ENCODE assay signal across 19 cellular contexts in genomic region chr2:172397136-172397825, GRCh38. TPM values are rescaled to one million over a fixed set of nuclear protein-coding genes. Genes with fewer than 3 reads are reported as not detected.
A peak's percentile ranks its signal among the peaks of the same experiment; 100 is the strongest.
DNase-seq lines count a peak whose midpoint lies in the region; ATAC-seq and TF ChIP-seq lines count a peak whose summit lies in the region.
"Had no signal": no experiment of that assay in that cellular context is flagged by ENCODE, and none has a peak within 500 bp of the region (broad histone marks: within the 10 kb centered on the region; RNA-seq: fewer than 3 reads in every experiment).

No MANE protein-coding gene starts in this region.

- H2BK120ac ChIP-seq in trophoblast cell (ENCODE audit: insufficient read depth, low read length, poor library complexity), result no peak overlapping the region

- 40% methylated on average over 1 of the region's 6 CpGs for WGBS in gastroesophageal sphincter (ENCODE audit: low coverage in 1 of 2), 2 donors
- no CpG with 5 or more reads among the region's 6 CpGs for WGBS in trophoblast cell (ENCODE audit: extremely low coverage, insufficient coverage, insufficient read length)

- peak overlapping the region in 4 of 11 experiments; percentile 54 to 73 (median 64); a peak in 6 of 22 replicates for H3K27ac ChIP-seq in BLaER1 treated with 17β-estradiol and CSF1 and Interleukin-3, amounts not matched to agents 10 nM and 100 nM
- no peak overlapping the region for H3K27ac ChIP-seq in gastroesophageal sphincter
- no peak overlapping the region for H3K27ac ChIP-seq in trophoblast cell (ENCODE audit: low read depth, low read length)
- H3K27ac ChIP-seq: right lobe of liver had no signal

- ATAC-seq in omental fat pad (ENCODE audit: low FRiP score) (peak; percentile 53), gastroesophageal sphincter (no peak), GM21360 (IDR thresholded peaks at IDR 0.05; ENCODE audit: unreplicated experiment) (no peak), HG02884 (IDR thresholded peaks at IDR 0.05; ENCODE audit: unreplicated experiment) (no peak)
- ATAC-seq: left lobe of liver, right lobe of liver had no signal

- no peaks in the 10 kb centered on the region for H3K36me3 ChIP-seq in BLaER1 treated with 17β-estradiol and CSF1 and Interleukin-3, amounts not matched to agents 10 nM and 100 nM
- H3K36me3 ChIP-seq in gastroesophageal sphincter (no peaks in the 10 kb centered on the region), trophoblast cell (ENCODE audit: control insufficient read depth in 1 of 2, insufficient read depth in 2 of 2, low read length in 2 of 2) (no peaks in the 10 kb centered on the region)
- H3K36me3 ChIP-seq: right lobe of liver had no signal

- H3K79me2 ChIP-seq in trophoblast cell (ENCODE audit: control insufficient read depth, insufficient read depth, low read length, poor library complexity), result no peaks in the 10 kb centered on the region

- no peak overlapping the region for H3K4ac ChIP-seq in trophoblast cell (ENCODE audit: low read depth, low read length)

- no peak overlapping the region for H2BK5ac ChIP-seq in trophoblast cell (ENCODE audit: low read depth, low read length, poor library complexity)

- H3K79me1 ChIP-seq in trophoblast cell (ENCODE audit: low read length), result no peaks in the 10 kb centered on the region

- H3K27me3 ChIP-seq in BLaER1 treated with 17β-estradiol and CSF1 and Interleukin-3, amounts not matched to agents 10 nM and 100 nM, result no peaks in the 10 kb centered on the region
- H3K27me3 ChIP-seq in gastroesophageal sphincter (no peaks in the 10 kb centered on the region), trophoblast cell (ENCODE audit: insufficient read depth, low read length) (no peaks in the 10 kb centered on the region)
- H3K27me3 ChIP-seq: right lobe of liver had no signal

- no peak overlapping the region for H3K4me3 ChIP-seq in BLaER1 treated with 17β-estradiol and CSF1 and Interleukin-3, amounts not matched to agents 10 nM and 100 nM
- H3K4me3 ChIP-seq in fibroblast of mammary gland (ENCODE audit: control insufficient read depth, low read depth, low read length) (no peak overlapping the region), gastroesophageal sphincter (no peak overlapping the region), trophoblast cell (ENCODE audit: low read depth, low read length) (no peak overlapping the region)
- H3K4me3 ChIP-seq: coronary artery, right lobe of liver had no signal

- H3K23ac ChIP-seq in trophoblast cell (ENCODE audit: low read length), result no peak overlapping the region

- no peak for TF ChIP-seq EP300 in gastroesophageal sphincter (IDR thresholded peaks at IDR 0.05)

- no peak overlapping the region for H2AK5ac ChIP-seq in trophoblast cell (ENCODE audit: low read length)

- H3K4me1 ChIP-seq in BLaER1 treated with 17β-estradiol and CSF1 and Interleukin-3, amounts not matched to agents 10 nM and 100 nM, result peaks cover 43 to 60% (median 56%) of the 10 kb centered on the region in 10 experiments
- H3K4me1 ChIP-seq in gastroesophageal sphincter (peaks cover 0 to 30% (median 4%) of the 10 kb centered on the region in 3 donors), trophoblast cell (ENCODE audit: control insufficient read depth in 1 of 2, insufficient read depth in 2 of 2, low read length in 2 of 2) (peaks cover 0 to 4% of the 10 kb centered on the region in 2 experiments)
- H3K4me1 ChIP-seq: right lobe of liver had no signal

- H3K14ac ChIP-seq in trophoblast cell (ENCODE audit: low read length), result no peak overlapping the region

- no peak overlapping the region for H3K18ac ChIP-seq in trophoblast cell (ENCODE audit: low read length)

- no peak overlapping the region for H4K8ac ChIP-seq in trophoblast cell (ENCODE audit: low read depth, low read length)

- peaks cover 0 to 13% (median 0%) of the 10 kb centered on the region in 11 experiments; a peak in 4 of 22 replicates for H3K9me3 ChIP-seq in BLaER1 treated with 17β-estradiol and CSF1 and Interleukin-3, amounts not matched to agents 10 nM and 100 nM (replicated peaks in 1 of 11)
- H3K9me3 ChIP-seq in gastroesophageal sphincter (no peaks in the 10 kb centered on the region), trophoblast cell (ENCODE audit: insufficient read depth, low read depth, low read length) (no peaks in the 10 kb centered on the region)
- H3K9me3 ChIP-seq: right lobe of liver had no signal

- H3K4me2 ChIP-seq in BLaER1 treated with 17β-estradiol and CSF1 and Interleukin-3, amounts not matched to agents 10 nM and 100 nM, result peak overlapping the region in 9 of 11 experiments; percentile 65 to 85 (median 78); a peak in 18 of 22 replicates
- no peak overlapping the region for H3K4me2 ChIP-seq in trophoblast cell (ENCODE audit: low read length)

- H4K20me1 ChIP-seq in BLaER1 treated with 17β-estradiol and CSF1 and Interleukin-3, amounts not matched to agents 10 nM and 100 nM, result no peaks in the 10 kb centered on the region

- peak; percentile 71 for DNase-seq in NCI-H2171 (lab: John Stamatoyannopoulos, UW)
- DNase-seq in fibroblast of mammary gland (ENCODE audit: low read depth), result peak; percentile 2
- no peak for DNase-seq in omental fat pad (ENCODE audit: low spot score)
- DNase-seq in trophoblast cell, result no peak
- DNase-seq: activated CD4-positive, alpha-beta memory T cell treated with anti-CD3 and anti-CD28 coated beads, Interleukin-2, amount 10 ng/mL, durations not matched to agents 7 days and 5 days; activated naive CD4-positive, alpha-beta T cell treated with anti-CD3 and anti-CD28 coated beads for 36 hours; activated T-cell treated with anti-CD3 and anti-CD28 coated beads, Interleukin-2, amount 50 U/mL, for 24 hours; GOT3; MV-4-11; NCI-H1930; NCI-H510A treated with DMSO at 0.1 percent for 48 hours; right lobe of liver; stimulated activated CD4-positive, alpha-beta T cell treated with anti-CD3 and anti-CD28 coated beads, Interleukin-1b, Interleukin-23, amount 100 ng/mL, for 48 hours had no signal

- no peak overlapping the region for H3K9ac ChIP-seq in BLaER1 treated with 17β-estradiol and CSF1 and Interleukin-3, amounts not matched to agents 10 nM and 100 nM
- no peak overlapping the region for H3K9ac ChIP-seq in trophoblast cell (ENCODE audit: low read length)

- no peak overlapping the region for H2BK12ac ChIP-seq in trophoblast cell (ENCODE audit: low read length)

- H2AFZ ChIP-seq in trophoblast cell (ENCODE audit: insufficient read depth, low read length, poor library complexity), result no peak overlapping the region

- TF ChIP-seq CTCF in fibroblast of mammary gland (conservative IDR thresholded peaks at IDR 0.05; ENCODE audit: control insufficient read depth, insufficient read depth, low read depth, low read length) (no peak), omental fat pad (IDR thresholded peaks at IDR 0.05) (no peak), gastroesophageal sphincter (IDR thresholded peaks at IDR 0.05) (no peak)

- no peak overlapping the region for H4K91ac ChIP-seq in trophoblast cell (ENCODE audit: low read depth, low read length)

- no peak overlapping the region for H4K12ac ChIP-seq in trophoblast cell (ENCODE audit: low read depth, low read length)

- no peak for TF ChIP-seq POLR2A in gastroesophageal sphincter (IDR thresholded peaks at IDR 0.05)

RNA-seq across cellular contexts. Expression of gene ITGA6, which starts 30.1 kb away (rescaled TPM):
- 100 to 1,000 TPM in 1 of 4 donors, 10 to 100 TPM in 3; 42.3 to 254 (median 93.9) TPM for total RNA-seq in omental fat pad
- 10 to 100 TPM; 32.5 to 62.2 (median 48.7) TPM for total RNA-seq in gastroesophageal sphincter
- 26.5 and 28.2 TPM in 2 replicates for polyA plus RNA-seq in trophoblast cell (2013)

Comparison
In these comparisons a context has a peak if more than half of its experiments do, and no peak if none do; other contexts are left out.
1. DNase-seq: peak in NCI-H2171 (single experiment) and fibroblast of mammary gland (single experiment); none in omental fat pad (single experiment) and trophoblast cell (0 of 2).